14 cellular contexts compared by ENCODE assay signal in the genomic region with DNA sequence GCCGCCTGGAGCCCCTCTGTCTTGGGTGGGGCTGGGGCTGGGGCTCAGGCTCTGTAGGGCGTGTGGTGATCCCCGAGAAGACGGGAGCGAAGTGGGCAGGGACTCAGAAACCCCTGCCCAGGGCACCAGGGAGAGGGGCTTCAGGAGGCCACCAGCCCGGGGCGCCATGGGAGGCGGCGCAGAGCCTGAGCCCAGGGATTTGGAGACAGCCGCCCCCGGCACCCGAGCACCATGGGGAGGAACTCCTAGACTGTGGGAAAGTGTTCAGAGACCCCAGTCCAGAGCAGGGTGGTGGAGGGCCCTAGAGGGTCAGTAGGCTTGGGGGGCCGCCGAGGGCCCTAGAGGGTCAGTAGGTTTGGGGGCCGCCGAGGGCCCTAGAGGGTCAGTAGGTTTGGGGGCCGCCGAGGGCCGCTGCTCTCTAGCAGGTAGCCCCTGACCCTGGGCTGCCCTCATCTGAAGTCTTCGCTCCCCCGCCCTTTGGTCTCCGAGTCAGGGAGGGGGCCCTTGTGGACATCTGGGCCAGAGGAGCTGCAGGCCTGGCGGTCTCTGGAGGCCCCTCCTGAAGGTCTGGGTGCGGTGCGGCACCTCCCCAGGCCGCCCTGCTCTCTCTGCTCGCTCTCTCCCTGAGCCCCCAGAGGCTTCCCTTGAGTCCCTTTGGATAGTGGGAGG. TPM values are rescaled to one million over a fixed set of nuclear protein-coding genes. Genes with fewer than 3 reads are reported as not detected.
DNase-seq lines count a peak whose midpoint lies in the region; ATAC-seq lines count a peak whose summit lies in the region.
"Had no signal": no experiment of that assay in that cellular context is flagged by ENCODE, and none has a peak within 500 bp of the region (broad histone marks: within the 10 kb centered on the region; RNA-seq: fewer than 3 reads in every experiment).

No MANE protein-coding gene starts in this region.

- no peak overlapping the region for H3K27ac Mint-ChIP-seq in T-helper 17 cell
- H3K27ac Mint-ChIP-seq: stimulated activated naive CD8-positive, alpha-beta T cell treated with anti-CD3 and anti-CD28 coated beads, Interleukin-15, Interleukin-2, amounts not matched to agents 100 ng/mL and 50 ng/mL, for 24 hours; T-helper 1 cell treated with Interleukin-12 subunit alpha and Interleukin-12 subunit beta and Interleukin-4 antibody, amounts not matched to agents 30 μg/mL and 1 μg/mL, for 36 hours had no signal

- H3K4me1 Mint-ChIP-seq in T-helper 17 cell, result peaks cover 5% of the 10 kb centered on the region

- H3K27me3 ChIP-seq in GM23248 (replicated peaks; ENCODE audit: insufficient read depth) (0 out of 2 replicates have a peak, but pooled peaks cover 9% of the 10 kb centered on the region), iPS DF 6.9 (ENCODE audit: control insufficient read depth, insufficient read depth, low read length) (peaks cover 13% of the 10 kb centered on the region; the same call in 1 of the 2 replicates)
- H3K27me3 ChIP-seq: ovary had no signal

- H3K4me2 ChIP-seq in GM23248 (ENCODE audit: unreplicated experiment), result no peak overlapping the region

- H3K9me3 ChIP-seq in GM23248 (ENCODE audit: low read depth) (no peaks in the 10 kb centered on the region), T-helper 17 cell (ENCODE audit: control insufficient read depth, low read length, poor library complexity, severe bottlenecking) (no peaks in the 10 kb centered on the region), iPS DF 6.9 (ENCODE audit: control insufficient read depth, insufficient read depth, low read length) (no peaks in the 10 kb centered on the region)
- H3K9me3 ChIP-seq: ovary had no signal

- H3K79me2 ChIP-seq in GM23248 (ENCODE audit: insufficient read depth), result no peaks in the 10 kb centered on the region

- 45 to 66% methylated on average over 16 to 21 of the region's 27 CpGs for WGBS in GM23248 (ENCODE audit: low coverage in 1 of 2, low lambda C conversion rate in 2 of 2, missing lambda C conversion rate in 2 of 2), 2 experiments
- no CpG with 5 or more reads among the region's 27 CpGs for WGBS in iPS DF 6.9 (ENCODE audit: insufficient coverage, insufficient read length)

- DNase-seq in GM23248 (no peak), T-helper 17 cell (no peak), iPS DF 6.9 (ENCODE audit: low read depth, low spot score) (no peak), retina (peak; percentile 46), NCI-H1930 (lab: John Stamatoyannopoulos, UW) (no peak)
- DNase-seq in activated CD4-positive, alpha-beta T cell treated with anti-CD3 and anti-CD28 coated beads, Interleukin-2, amount 50 U/mL, for 4 hours, result no peak
- DNase-seq: activated CD4-positive, alpha-beta T cell treated with anti-CD3 and anti-CD28 coated beads, Interleukin-2, amount 50 U/mL, for 1 hour; NCI-H187 treated with DMSO at 0.1 percent for 48 hours; ovary; stimulated activated CD4-positive, alpha-beta T cell treated with anti-CD3 and anti-CD28 coated beads, Interleukin-4, amount 100 ng/mL, for 24 hours had no signal

- peak overlapping the region; percentile 33 for H3K4me3 Mint-ChIP-seq in T-helper 17 cell
- H3K4me3 Mint-ChIP-seq: stimulated activated naive CD8-positive, alpha-beta T cell treated with anti-CD3 and anti-CD28 coated beads, Interleukin-15, Interleukin-2, amounts not matched to agents 100 ng/mL and 50 ng/mL, for 24 hours; T-helper 1 cell treated with Interleukin-12 subunit alpha and Interleukin-12 subunit beta and Interleukin-4 antibody, amounts not matched to agents 30 μg/mL and 1 μg/mL, for 36 hours had no signal

- H3K36me3 Mint-ChIP-seq in T-helper 17 cell (ENCODE audit: low read depth), result no peaks in the 10 kb centered on the region

- no peaks in the 10 kb centered on the region for H3K9me2 ChIP-seq in GM23248 (ENCODE audit: insufficient read depth)

- ATAC-seq in T-helper 17 cell (no peak), GM21390 (IDR thresholded peaks at IDR 0.05; ENCODE audit: unreplicated experiment) (no peak), GM21423 (IDR thresholded peaks at IDR 0.05; ENCODE audit: unreplicated experiment) (no peak)

- H3K36me3 ChIP-seq in GM23248 (ENCODE audit: low read depth) (no peaks in the 10 kb centered on the region), iPS DF 6.9 (ENCODE audit: control insufficient read depth, insufficient read depth, low read length) (no peaks in the 10 kb centered on the region; the same call in 1 of the 2 replicates)
- H3K36me3 ChIP-seq: ovary had no signal

- no peaks in the 10 kb centered on the region for H3K4me1 ChIP-seq in GM23248 (ENCODE audit: insufficient read depth)
- H3K4me1 ChIP-seq in iPS DF 6.9 (ENCODE audit: control insufficient read depth, insufficient read depth, low read length), result no peaks in the 10 kb centered on the region; the same call in 1 of the 2 replicates

- H3K9ac ChIP-seq in GM23248, result peak overlapping the region; percentile 46; the same call in 1 of the 2 replicates

- H3F3A ChIP-seq in GM23248 (ENCODE audit: insufficient read depth), result no peaks in the 10 kb centered on the region

- in situ Hi-C loops in GM23248 (cut with MboI), result no loop called here

- H3K27ac ChIP-seq in GM23248 (no peak overlapping the region), iPS DF 6.9 (ENCODE audit: low read length) (no peak overlapping the region)
- H3K27ac ChIP-seq: ovary had no signal

- H4K20me1 ChIP-seq in GM23248 (ENCODE audit: insufficient read depth), result no peaks in the 10 kb centered on the region

- H2AFZ ChIP-seq in GM23248, result no peak overlapping the region

- H3K4me3 ChIP-seq in GM23248 (no peak overlapping the region; the same call in 1 of the 2 replicates), iPS DF 6.9 (ENCODE audit: low read length) (peak overlapping the region; percentile 61; the same call in 1 of the 2 replicates)
- H3K4me3 ChIP-seq: ovary had no signal

- H3K27me3 Mint-ChIP-seq in T-helper 17 cell, result peaks cover 7% of the 10 kb centered on the region

RNA-seq across cellular contexts. Expression of gene ARHGDIG, which starts 0.7 kb away (rescaled TPM):
- 0.65 TPM in 1 of 2 replicates, not detected in the other for total RNA-seq in GM23248 (2014; rRNA removed; shearing (Covaris generic))
- 0.38 and 0.40 TPM in 2 replicates for polyA plus RNA-seq in GM23248 (2016; fragmentation: Nextera tagmentation; extraction: Ambion mirVana)
- not detected for total RNA-seq in T-helper 17 cell

RNA-seq across cellular contexts. Expression of gene PDIA2, which starts 1.8 kb away (rescaled TPM):
- total RNA-seq in GM23248 (2014; rRNA removed; shearing (Covaris generic)), result not detected in 2 replicates
- polyA plus RNA-seq in GM23248 (2016; fragmentation: Nextera tagmentation; extraction: Ambion mirVana), result not detected in 2 replicates
- under 1 TPM in 1 of 2 donors, not detected in 1; 0.99 TPM for total RNA-seq in T-helper 17 cell

RNA-seq across cellular contexts. Expression of gene RGS11, which starts 5.4 kb away (rescaled TPM):
- 2.4 and 7.0 TPM in 2 replicates for total RNA-seq in GM23248 (2014; rRNA removed; shearing (Covaris generic))
- 4.4 and 4.5 TPM in 2 replicates for polyA plus RNA-seq in GM23248 (2016; fragmentation: Nextera tagmentation; extraction: Ambion mirVana)
- total RNA-seq in T-helper 17 cell, result not detected

RNA-seq across cellular contexts. Expression of gene FAM234A, which starts 46.5 kb away (rescaled TPM):
- total RNA-seq in GM23248 (2014; rRNA removed; shearing (Covaris generic)), result 165 and 202 TPM in 2 replicates
- polyA plus RNA-seq in GM23248 (2016; fragmentation: Nextera tagmentation; extraction: Ambion mirVana), result 113 and 119 TPM in 2 replicates
- total RNA-seq in T-helper 17 cell, result 10 to 100 TPM; 20.8 to 21.2 TPM

RNA-seq across cellular contexts. Expression of gene LUC7L, which starts 51.9 kb away (rescaled TPM):
- total RNA-seq in GM23248 (2014; rRNA removed; shearing (Covaris generic)), result 49.6 and 78.5 TPM in 2 replicates
- polyA plus RNA-seq in GM23248 (2016; fragmentation: Nextera tagmentation; extraction: Ambion mirVana), result 35.6 and 37.3 TPM in 2 replicates
- 100 to 1,000 TPM; 137 to 142 TPM for total RNA-seq in T-helper 17 cell
